Comparison of ENCODE assay signal across 1 cellular context in genomic region chr15:89797678-89798201, GRCh38.
TF ChIP-seq lines count a peak whose summit lies in the region.

No MANE protein-coding gene starts in this region.

TF ChIP-seq in WTC11, 78 proteins besides CTCF, POLR2A, EP300 and RAD21 (continued from another document):
- TF ChIP-seq ZNF396 (CRISPR knock-in tag; IDR thresholded peaks at IDR 0.05; ENCODE audit: borderline replicate concordance) (no peak), GRHL2 (CRISPR knock-in tag; IDR thresholded peaks at IDR 0.05; ENCODE audit: insufficient replicate concordance, severe bottlenecking) (no peak), MXD4 (CRISPR knock-in tag; IDR thresholded peaks at IDR 0.05; ENCODE audit: borderline replicate concordance) (no peak), OVOL2 (CRISPR knock-in tag; IDR thresholded peaks at IDR 0.05; ENCODE audit: borderline replicate concordance) (no peak), IRF1 (CRISPR knock-in tag; IDR thresholded peaks at IDR 0.05) (no peak), ZBTB21 (CRISPR knock-in tag; IDR thresholded peaks at IDR 0.05; ENCODE audit: borderline replicate concordance) (no peak), ZNF317 (CRISPR knock-in tag; IDR thresholded peaks at IDR 0.05; ENCODE audit: borderline replicate concordance, low read depth) (no peak)
- TF ChIP-seq, protein P1, sequence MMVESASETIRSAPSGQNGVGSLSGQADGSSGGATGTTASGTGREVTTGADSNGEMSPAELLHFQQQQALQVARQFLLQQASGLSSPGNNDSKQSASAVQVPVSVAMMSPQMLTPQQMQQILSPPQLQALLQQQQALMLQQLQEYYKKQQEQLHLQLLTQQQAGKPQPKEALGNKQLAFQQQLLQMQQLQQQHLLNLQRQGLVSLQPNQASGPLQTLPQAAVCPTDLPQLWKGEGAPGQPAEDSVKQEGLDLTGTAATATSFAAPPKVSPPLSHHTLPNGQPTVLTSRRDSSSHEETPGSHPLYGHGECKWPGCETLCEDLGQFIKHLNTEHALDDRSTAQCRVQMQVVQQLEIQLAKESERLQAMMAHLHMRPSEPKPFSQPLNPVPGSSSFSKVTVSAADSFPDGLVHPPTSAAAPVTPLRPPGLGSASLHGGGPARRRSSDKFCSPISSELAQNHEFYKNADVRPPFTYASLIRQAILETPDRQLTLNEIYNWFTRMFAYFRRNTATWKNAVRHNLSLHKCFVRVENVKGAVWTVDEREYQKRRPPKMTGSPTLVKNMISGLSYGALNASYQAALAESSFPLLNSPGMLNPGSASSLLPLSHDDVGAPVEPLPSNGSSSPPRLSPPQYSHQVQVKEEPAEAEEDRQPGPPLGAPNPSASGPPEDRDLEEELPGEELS (CRISPR knock-in tag; IDR thresholded peaks at IDR 0.05), result no peak
